17 cellular contexts compared by ENCODE assay signal in the genomic region with DNA sequence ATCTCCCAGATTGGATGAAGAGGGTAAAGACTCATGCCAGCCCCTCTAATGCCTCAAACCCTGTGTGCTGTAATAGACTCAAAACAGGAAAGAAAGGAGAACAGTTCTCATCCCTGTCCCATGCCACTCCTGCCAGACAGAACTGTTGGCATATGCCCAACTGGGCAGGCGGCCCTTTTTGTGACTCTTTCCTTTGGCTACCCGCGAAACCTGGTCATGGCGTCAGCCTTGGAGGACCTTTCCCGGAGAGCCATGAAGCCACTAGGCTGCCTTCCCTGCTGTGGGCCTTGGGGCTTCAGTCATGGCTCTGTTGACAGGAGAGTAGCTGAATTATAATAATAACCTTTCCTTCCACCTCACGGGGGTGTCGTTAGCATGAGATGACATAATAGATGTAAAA.
"Had no signal": no experiment of that assay in that cellular context is flagged by ENCODE, and none has a peak within 500 bp of the region (broad histone marks: within the 10 kb centered on the region; RNA-seq: fewer than 3 reads in every experiment).

No MANE protein-coding gene starts in this region.

- H3K27ac Mint-ChIP-seq: activated naive CD4-positive, alpha-beta T cell treated with anti-CD3 and anti-CD28 coated beads, Interleukin-2, amount 10 ng/mL, durations not matched to agents 7 days and 5 days; stimulated activated effector memory CD8-positive, alpha-beta T cell treated with anti-CD3 and anti-CD28 coated beads, Interleukin-12 subunit alpha, Interleukin-12 subunit beta, amount 100 ng/mL, for 72 hours; T-cell had no signal

- H3K4me3 ChIP-seq: colonic mucosa, left ventricle myocardium inferior, ovary, thyroid gland, vagina had no signal

- H3K27ac ChIP-seq: colonic mucosa, left ventricle myocardium inferior, ovary, thyroid gland, vagina had no signal

- DNase-seq: activated CD4-positive, alpha-beta T cell treated with anti-CD3 and anti-CD28 coated beads, Interleukin-2, amount 50 U/mL, for 1 hour; activated CD8-positive, alpha-beta memory T cell treated with anti-CD3 and anti-CD28 coated beads for 24 hours; activated naive CD4-positive, alpha-beta T cell treated with anti-CD3 and anti-CD28 coated beads, Interleukin-2, amount 10 ng/mL, durations not matched to agents 7 days and 5 days; colonic mucosa; kidney; left ventricle myocardium inferior; ovary; stimulated activated CD4-positive, alpha-beta T cell treated with anti-CD3 and anti-CD28 coated beads, Interleukin-12 subunit alpha, Interleukin-12 subunit beta, amount 100 ng/mL, for 4 hours; stimulated activated CD4-positive, alpha-beta T cell treated with anti-CD3 and anti-CD28 coated beads, Interleukin-2, amount 100 ng/mL, for 24 hours; T-cell; T1000; thyroid gland had no signal

- H3K27me3 ChIP-seq: colonic mucosa, ovary, thyroid gland, vagina had no signal

- H3K36me3 ChIP-seq: colonic mucosa, left ventricle myocardium inferior, ovary, thyroid gland, vagina had no signal

- H3K4me1 ChIP-seq: colonic mucosa, thyroid gland had no signal

- H3K36me3 Mint-ChIP-seq: activated naive CD4-positive, alpha-beta T cell treated with anti-CD3 and anti-CD28 coated beads, Interleukin-2, amount 10 ng/mL, durations not matched to agents 7 days and 5 days; stimulated activated effector memory CD8-positive, alpha-beta T cell treated with anti-CD3 and anti-CD28 coated beads, Interleukin-12 subunit alpha, Interleukin-12 subunit beta, amount 100 ng/mL, for 72 hours; T-cell had no signal

- H3K9me3 ChIP-seq: colonic mucosa, left ventricle myocardium inferior, ovary, thyroid gland, vagina had no signal

- H3K4me3 Mint-ChIP-seq: activated naive CD4-positive, alpha-beta T cell treated with anti-CD3 and anti-CD28 coated beads, Interleukin-2, amount 10 ng/mL, durations not matched to agents 7 days and 5 days; neural crest cell; stimulated activated effector memory CD8-positive, alpha-beta T cell treated with anti-CD3 and anti-CD28 coated beads, Interleukin-12 subunit alpha, Interleukin-12 subunit beta, amount 100 ng/mL, for 72 hours; T-cell had no signal

- ATAC-seq: activated CD4-positive, CD25-positive, alpha-beta regulatory T cell treated with anti-CD3 and anti-CD28 coated beads, Interleukin-2, amount 50 U/mL, for 24 hours; esophagus mucosa; stimulated activated effector memory CD8-positive, alpha-beta T cell treated with anti-CD3 and anti-CD28 coated beads, Interleukin-12 subunit alpha, Interleukin-12 subunit beta, amount 100 ng/mL, for 72 hours; T-cell had no signal

- H3K27me3 Mint-ChIP-seq: activated naive CD4-positive, alpha-beta T cell treated with anti-CD3 and anti-CD28 coated beads, Interleukin-2, amount 10 ng/mL, durations not matched to agents 7 days and 5 days had no signal

- FAIRE-seq: kidney had no signal

- H3K4me1 Mint-ChIP-seq: activated naive CD4-positive, alpha-beta T cell treated with anti-CD3 and anti-CD28 coated beads, Interleukin-2, amount 10 ng/mL, durations not matched to agents 7 days and 5 days; stimulated activated effector memory CD8-positive, alpha-beta T cell treated with anti-CD3 and anti-CD28 coated beads, Interleukin-12 subunit alpha, Interleukin-12 subunit beta, amount 100 ng/mL, for 72 hours; T-cell had no signal

- H3K9me3 Mint-ChIP-seq: activated naive CD4-positive, alpha-beta T cell treated with anti-CD3 and anti-CD28 coated beads, Interleukin-2, amount 10 ng/mL, durations not matched to agents 7 days and 5 days; neural crest cell; stimulated activated effector memory CD8-positive, alpha-beta T cell treated with anti-CD3 and anti-CD28 coated beads, Interleukin-12 subunit alpha, Interleukin-12 subunit beta, amount 100 ng/mL, for 72 hours; T-cell had no signal
